Comparison of ENCODE assay signal across 20 cellular contexts in genomic region chr16:10497132-10498088, GRCh38.
DNase-seq lines count a peak whose midpoint lies in the region; ATAC-seq and TF ChIP-seq lines count a peak whose summit lies in the region.
"Had no signal": no experiment of that assay in that cellular context is flagged by ENCODE, and none has a peak within 500 bp of the region (broad histone marks: within the 10 kb centered on the region; RNA-seq: fewer than 3 reads in every experiment).

No MANE protein-coding gene starts in this region.

- no peaks in the 10 kb centered on the region for H3K36me3 ChIP-seq in BE2C
- H3K36me3 ChIP-seq in OCI-LY7 (ENCODE audit: insufficient read depth, low read length): no peaks in the 10 kb centered on the region
- H3K36me3 ChIP-seq: SJCRH30 had no signal

- TF ChIP-seq CTCF in BE2C (IDR thresholded peaks at IDR 0.05; ENCODE audit: low read depth, low read length): no peak
- TF ChIP-seq CTCF in OCI-LY7 (conservative IDR thresholded peaks at IDR 0.05; ENCODE audit: low read length): no peak

- H3K4me1 ChIP-seq in BE2C: no peaks in the 10 kb centered on the region
- H3K4me1 ChIP-seq in OCI-LY7 (ENCODE audit: insufficient read depth, low read length, poor library complexity, severe bottlenecking): peaks cover 6% of the 10 kb centered on the region
- H3K4me1 ChIP-seq: foreskin keratinocyte, SJCRH30 had no signal

- DNase-seq in activated naive CD4-positive, alpha-beta T cell treated with anti-CD3 and anti-CD28 coated beads for 36 hours: peak; percentile 26
- no peak for DNase-seq in activated naive CD4-positive, alpha-beta T cell (lab: John Stamatoyannopoulos, UW)
- peak; percentile 40 for DNase-seq in RPMI7951 (ENCODE audit: low read depth)
- peak; percentile 60 to 77 for DNase-seq in erythroblast (lab: John Stamatoyannopoulos, UW)
- peak in 1 of 2 donors; percentile 66 for DNase-seq in stimulated activated effector memory CD8-positive, alpha-beta T cell treated with anti-CD3 and anti-CD28 coated beads, Interleukin-12 subunit alpha, Interleukin-12 subunit beta, amount 100 ng/mL, for 72 hours (ENCODE audit: low spot score in 2 of 2)
- no peak for DNase-seq in BE2C
- DNase-seq in OCI-LY7 (ENCODE audit: low spot score): no peak
- no peak for DNase-seq in activated CD4-positive, CD25-positive, alpha-beta regulatory T cell (lab: John Stamatoyannopoulos, UW)
- DNase-seq: activated CD4-positive, alpha-beta T cell treated with anti-CD3 and anti-CD28 coated beads for 4 hours; aorta; CD4-positive, alpha-beta T cell; DMS79 treated with DMSO at 0.1 percent for 48 hours; foreskin keratinocyte; mucosa of descending colon; NCI-H1694 treated with DMSO at 0.1 percent for 48 hours; occipital lobe; SJCRH30; substantia nigra had no signal

- H3K27me3 Mint-ChIP-seq in activated naive CD4-positive, alpha-beta T cell treated with anti-CD3 and anti-CD28 coated beads for 36 hours (ENCODE audit: low read depth): no peaks in the 10 kb centered on the region
- H3K27me3 Mint-ChIP-seq: CD4-positive, alpha-beta T cell had no signal

- BruUV-seq in OCI-LY7 (replicated peaks; lab: Mats Ljungman, UMichigan): no TSS peak

- H3K4me3 ChIP-seq in BE2C (ENCODE audit: low read depth, low read length): no peak overlapping the region
- H3K4me3 ChIP-seq in OCI-LY7 (ENCODE audit: low read depth, low read length, poor library complexity, severe bottlenecking): no peak overlapping the region
- H3K4me3 ChIP-seq: mucosa of descending colon, SJCRH30 had no signal

- H3K4me1 Mint-ChIP-seq in activated naive CD4-positive, alpha-beta T cell treated with anti-CD3 and anti-CD28 coated beads for 36 hours (ENCODE audit: low read depth): peaks cover 2% of the 10 kb centered on the region
- H3K4me1 Mint-ChIP-seq in stimulated activated effector memory CD8-positive, alpha-beta T cell treated with anti-CD3 and anti-CD28 coated beads, Interleukin-12 subunit alpha, Interleukin-12 subunit beta, amount 100 ng/mL, for 72 hours: peaks cover 7% of the 10 kb centered on the region

- H3K27me3 ChIP-seq in BE2C: no peaks in the 10 kb centered on the region
- H3K27me3 ChIP-seq: foreskin keratinocyte, SJCRH30 had no signal

- no peaks in the 10 kb centered on the region for H3K9me2 ChIP-seq in OCI-LY7 (ENCODE audit: insufficient read depth, low read length)

- no peaks in the 10 kb centered on the region for H4K20me1 ChIP-seq in OCI-LY7 (ENCODE audit: insufficient read depth, low read length)

- intact Hi-C loops in activated naive CD4-positive, alpha-beta T cell treated with anti-CD3 and anti-CD28 coated beads for 36 hours (cut with micrococcal nuclease): no loop called here
- intact Hi-C loops in OCI-LY7 (cut with micrococcal nuclease; ENCODE audit: unreplicated experiment): no loop called here

- no peak overlapping the region for H3K4me3 Mint-ChIP-seq in activated naive CD4-positive, alpha-beta T cell treated with anti-CD3 and anti-CD28 coated beads for 36 hours
- H3K4me3 Mint-ChIP-seq in stimulated activated effector memory CD8-positive, alpha-beta T cell treated with anti-CD3 and anti-CD28 coated beads, Interleukin-12 subunit alpha, Interleukin-12 subunit beta, amount 100 ng/mL, for 72 hours: no peak overlapping the region
- H3K4me3 Mint-ChIP-seq: CD4-positive, alpha-beta T cell had no signal

- H3K27ac Mint-ChIP-seq in activated naive CD4-positive, alpha-beta T cell treated with anti-CD3 and anti-CD28 coated beads for 36 hours: no peak overlapping the region
- no peak overlapping the region for H3K27ac Mint-ChIP-seq in stimulated activated effector memory CD8-positive, alpha-beta T cell treated with anti-CD3 and anti-CD28 coated beads, Interleukin-12 subunit alpha, Interleukin-12 subunit beta, amount 100 ng/mL, for 72 hours
- H3K27ac Mint-ChIP-seq: CD4-positive, alpha-beta T cell had no signal

- CTCF ChIA-PET in activated naive CD4-positive, alpha-beta T cell treated with anti-CD3 and anti-CD28 coated beads for 36 hours (lab: Charles Lee): interaction anchor here (0.6 to 1.6 kb wide), 4 partner anchors 8 to 240 kb away, joined by 3 to 5 read pairs (median 4); no protein-coding TSS in a partner anchor
- CTCF ChIA-PET in OCI-LY7 (lab: Charles Lee; ENCODE audit: unreplicated experiment): no interaction called here

- no peaks in the 10 kb centered on the region for H3K79me2 ChIP-seq in OCI-LY7 (ENCODE audit: insufficient read depth, low read depth, low read length)

- H3K9me3 ChIP-seq in BE2C: no peaks in the 10 kb centered on the region
- 0 out of 2 replicates have a peak, but pooled peaks cover 6% of the 10 kb centered on the region for H3K9me3 ChIP-seq in OCI-LY7 (ENCODE audit: low read length)
- H3K9me3 ChIP-seq: SJCRH30 had no signal

- peaks cover 14% of the 10 kb centered on the region for H3K9me3 Mint-ChIP-seq in activated naive CD4-positive, alpha-beta T cell treated with anti-CD3 and anti-CD28 coated beads for 36 hours
- H3K9me3 Mint-ChIP-seq in stimulated activated effector memory CD8-positive, alpha-beta T cell treated with anti-CD3 and anti-CD28 coated beads, Interleukin-12 subunit alpha, Interleukin-12 subunit beta, amount 100 ng/mL, for 72 hours: peaks cover 11% of the 10 kb centered on the region

- H3K4me2 ChIP-seq in OCI-LY7 (ENCODE audit: low read length): no peak overlapping the region

- no peak for TF ChIP-seq POLR2A in erythroblast (IDR thresholded peaks at IDR 0.05; ENCODE audit: low read length)

- POLR2A ChIA-PET in OCI-LY7 (lab: Charles Lee): interaction anchor here (0.8 kb wide), 1 partner anchor 17 kb away, joined by 3 read pairs; no protein-coding TSS in a partner anchor

- peak; percentile 41 for ATAC-seq in stimulated activated effector memory CD8-positive, alpha-beta T cell treated with anti-CD3 and anti-CD28 coated beads, Interleukin-12 subunit alpha, Interleukin-12 subunit beta, amount 100 ng/mL, for 72 hours
- ATAC-seq: foreskin keratinocyte, HCT116, left lobe of liver, mucosa of descending colon had no signal

- no peak overlapping the region for H3K27ac ChIP-seq in OCI-LY7 (ENCODE audit: low read depth, low read length, poor library complexity, severe bottlenecking)
- H3K27ac ChIP-seq: foreskin keratinocyte, SJCRH30 had no signal

- no peaks in the 10 kb centered on the region for H3K36me3 Mint-ChIP-seq in activated naive CD4-positive, alpha-beta T cell treated with anti-CD3 and anti-CD28 coated beads for 36 hours (ENCODE audit: low read depth)
- no peaks in the 10 kb centered on the region for H3K36me3 Mint-ChIP-seq in stimulated activated effector memory CD8-positive, alpha-beta T cell treated with anti-CD3 and anti-CD28 coated beads, Interleukin-12 subunit alpha, Interleukin-12 subunit beta, amount 100 ng/mL, for 72 hours

- no peak overlapping the region for H2AFZ ChIP-seq in OCI-LY7 (ENCODE audit: low read length)

Comparison
In these comparisons a context has a peak if more than half of its experiments do, and no peak if none do; other contexts are left out.
1. DNase-seq: peak in activated naive CD4-positive, alpha-beta T cell treated with anti-CD3 and anti-CD28 coated beads for 36 hours (single experiment), RPMI7951 (single experiment) and erythroblast (2 of 2); none in activated naive CD4-positive, alpha-beta T cell (0 of 4), BE2C (single experiment), OCI-LY7 (single experiment) and activated CD4-positive, CD25-positive, alpha-beta regulatory T cell (0 of 4).